ENCODE assay signal across 1 cellular context in genomic region chr20:60010689-60011417, GRCh38.
TF ChIP-seq lines count a peak whose summit lies in the region.

No MANE protein-coding gene starts in this region.

TF ChIP-seq in GM12878, 131 proteins besides CTCF, POLR2A, EP300 and RAD21:
- TF ChIP-seq PRDM15 (CRISPR knock-in tag; IDR thresholded peaks at IDR 0.05) (no peak), HCFC1 (IDR thresholded peaks at IDR 0.05; ENCODE audit: low read length) (no peak), CBFB (IDR thresholded peaks at IDR 0.05; ENCODE audit: low read depth) (no peak), RELB (IDR thresholded peaks at IDR 0.05; ENCODE audit: low read depth) (no peak), ELK1 (IDR thresholded peaks at IDR 0.05; ENCODE audit: low read depth, low read length) (no peak), NR2C2 (IDR thresholded peaks at IDR 0.05; ENCODE audit: borderline replicate concordance, control insufficient read depth, insufficient read length, low read depth) (no peak), SMAD1 (IDR thresholded peaks at IDR 0.05; ENCODE audit: low read depth, partially characterized antibody) (no peak), NFIC (IDR thresholded peaks at IDR 0.05; ENCODE audit: low read depth, low read length) (no peak), SREBF2 (IDR thresholded peaks at IDR 0.05; ENCODE audit: low read length) (no peak), STAT1 (conservative IDR thresholded peaks at IDR 0.05) (no peak), BRCA1 (IDR thresholded peaks at IDR 0.05; ENCODE audit: low read depth, low read length) (no peak), JUNB (IDR thresholded peaks at IDR 0.05) (no peak), BHLHE40 (IDR thresholded peaks at IDR 0.05; ENCODE audit: borderline replicate concordance in 1 of 2, low read depth in 2 of 2, low read length in 1 of 2) (no peak), HDGF (IDR thresholded peaks at IDR 0.05) (no peak), PBX3 (IDR thresholded peaks at IDR 0.05; ENCODE audit: insufficient replicate concordance, low read depth, low read length) (no peak), MTA2 (IDR thresholded peaks at IDR 0.05; ENCODE audit: low read depth) (no peak), ZNF592 (IDR thresholded peaks at IDR 0.05) (no peak)
